Comparison of ENCODE assay signal across 13 cellular contexts in the genomic region with DNA sequence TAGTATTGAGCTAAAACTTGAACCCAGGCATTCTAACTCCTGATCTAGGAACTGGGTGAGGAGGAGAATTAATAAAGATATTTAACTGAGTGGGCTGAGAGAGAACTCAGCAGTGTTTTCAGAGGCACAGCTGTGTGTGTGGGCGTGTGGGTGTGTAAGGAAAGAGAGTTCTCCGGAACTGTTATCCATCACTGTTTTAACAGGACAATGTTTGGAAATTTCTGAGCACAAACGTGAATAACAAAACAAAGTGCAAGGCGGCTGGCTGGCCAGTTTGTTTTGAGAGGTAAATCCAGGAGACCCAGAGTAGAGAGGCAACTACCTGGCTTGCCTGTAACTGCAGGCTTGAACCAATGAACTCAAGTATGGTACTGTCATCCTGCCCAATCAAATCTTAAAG.
"Had no signal": no experiment of that assay in that cellular context is flagged by ENCODE, and none has a peak within 500 bp of the region (broad histone marks: within the 10 kb centered on the region; RNA-seq: fewer than 3 reads in every experiment).

No MANE protein-coding gene starts in this region.

- H3K36me3 ChIP-seq: gastrocnemius medialis, neutrophil, right atrium auricular region had no signal

- H3K36me3 Mint-ChIP-seq: activated naive CD8-positive, alpha-beta T cell; naive B cell had no signal

- H3K27ac ChIP-seq: esophagus squamous epithelium, gastrocnemius medialis, neutrophil, right atrium auricular region had no signal

- H3K4me3 Mint-ChIP-seq: activated naive CD8-positive, alpha-beta T cell; stimulated activated naive B cell treated with anti-CD40 and anti-IgM and Interleukin-4, amounts not matched to agents 10 μg/mL and 1 μg/mL and 100 μg/mL, for 72 hours had no signal

- H3K4me3 ChIP-seq: dorsolateral prefrontal cortex, esophagus squamous epithelium, gastrocnemius medialis, right atrium auricular region had no signal

- DNase-seq: activated CD4-positive, alpha-beta T cell treated with anti-CD3 and anti-CD28 coated beads, Interleukin-2, amount 50 U/mL, for 1 hour; esophagus squamous epithelium; gastrocnemius medialis; kidney; naive B cell; stimulated activated CD4-positive, alpha-beta T cell treated with anti-CD3 and anti-CD28 coated beads, Interleukin-2, amount 100 ng/mL, for 24 hours; stimulated activated naive B cell treated with anti-CD40 and anti-IgM and Interleukin-4, amounts not matched to agents 10 μg/mL and 1 μg/mL and 100 μg/mL, for 72 hours; substantia nigra; trophoblast cell had no signal

- H3K9me3 ChIP-seq: esophagus squamous epithelium, gastrocnemius medialis, neutrophil, right atrium auricular region had no signal

- H3K9me3 Mint-ChIP-seq: stimulated activated naive B cell treated with anti-CD40 and anti-IgM and Interleukin-4, amounts not matched to agents 10 μg/mL and 1 μg/mL and 100 μg/mL, for 72 hours had no signal

- H3K27me3 Mint-ChIP-seq: activated naive CD8-positive, alpha-beta T cell; naive B cell; stimulated activated naive B cell treated with anti-CD40 and anti-IgM and Interleukin-4, amounts not matched to agents 10 μg/mL and 1 μg/mL and 100 μg/mL, for 72 hours had no signal

- ATAC-seq: gastrocnemius medialis; stimulated activated naive B cell treated with anti-CD40 and anti-IgM and Interleukin-4, amounts not matched to agents 10 μg/mL and 1 μg/mL and 100 μg/mL, for 72 hours had no signal

- H3K27me3 ChIP-seq: dorsolateral prefrontal cortex, esophagus squamous epithelium, gastrocnemius medialis, neutrophil, right atrium auricular region had no signal

- H3K27ac Mint-ChIP-seq: activated naive CD8-positive, alpha-beta T cell; stimulated activated naive B cell treated with anti-CD40 and anti-IgM and Interleukin-4, amounts not matched to agents 10 μg/mL and 1 μg/mL and 100 μg/mL, for 72 hours had no signal
